In genomic region chr5:103424453-103425205, GRCh38 we compare ENCODE assay signal across 13 cellular contexts.
DNase-seq lines count a peak whose midpoint lies in the region; ATAC-seq and TF ChIP-seq lines count a peak whose summit lies in the region.
"Had no signal": no experiment of that assay in that cellular context is flagged by ENCODE, and none has a peak within 500 bp of the region (broad histone marks: within the 10 kb centered on the region; RNA-seq: fewer than 3 reads in every experiment).

No MANE protein-coding gene starts in this region.

- H3K27ac ChIP-seq in VCaP: peak overlapping the region; percentile 70; the same call in 1 of the 2 replicates
- H3K27ac ChIP-seq: BLaER1 treated with 17β-estradiol and CSF1 and Interleukin-3, amounts not matched to agents 10 nM and 100 nM; HL-60; right lobe of liver had no signal

- no peak for TF ChIP-seq CTCF in AG10803 (conservative IDR thresholded peaks at IDR 0.05; ENCODE audit: low read length)
- TF ChIP-seq CTCF in VCaP (conservative IDR thresholded peaks at IDR 0.05): no peak
- TF ChIP-seq CTCF in kidney epithelial cell (IDR thresholded peaks at IDR 0.05; ENCODE audit: insufficient read depth, low read length, poor library complexity, severe bottlenecking): no peak

- H3K27me3 ChIP-seq in kidney epithelial cell (ENCODE audit: control insufficient read depth, insufficient read depth, low read length): no peaks in the 10 kb centered on the region
- H3K27me3 ChIP-seq: BLaER1 treated with 17β-estradiol and CSF1 and Interleukin-3, amounts not matched to agents 10 nM and 100 nM; right lobe of liver had no signal

- DNase-seq in AG10803 (ENCODE audit: low read depth) (peak; percentile 77), kidney epithelial cell (ENCODE audit: low read depth) (peak; percentile 60), dermis blood vessel endothelial cell (no peak), NCI-H1694 (lab: John Stamatoyannopoulos, UW) (no peak), SIG-M5 (lab: John Stamatoyannopoulos, UW) (no peak), DMS79 (lab: John Stamatoyannopoulos, UW) (no peak)
- DNase-seq: NCI-H2171, right lobe of liver had no signal

- no peaks in the 10 kb centered on the region for H3K36me3 ChIP-seq in kidney epithelial cell (ENCODE audit: control insufficient read depth, insufficient read depth, low read length)
- H3K36me3 ChIP-seq: BLaER1 treated with 17β-estradiol and CSF1 and Interleukin-3, amounts not matched to agents 10 nM and 100 nM; right lobe of liver had no signal

- H3K4me3 ChIP-seq in AG10803 (ENCODE audit: low read length) (no peak overlapping the region), kidney epithelial cell (ENCODE audit: low read depth, low read length) (no peak overlapping the region)
- H3K4me3 ChIP-seq: BLaER1 treated with 17β-estradiol and CSF1 and Interleukin-3, amounts not matched to agents 10 nM and 100 nM; right lobe of liver had no signal

- peak; percentile 44 for ATAC-seq in HG02610 (IDR thresholded peaks at IDR 0.05; ENCODE audit: unreplicated experiment)
- ATAC-seq: PC-3, right lobe of liver had no signal

Comparison
In these comparisons a context has a peak if more than half of its experiments do, and no peak if none do; other contexts are left out.
1. DNase-seq: peak in AG10803 (single experiment) and kidney epithelial cell (single experiment); none in dermis blood vessel endothelial cell (single experiment), NCI-H1694 (single experiment), SIG-M5 (single experiment) and DMS79 (single experiment).